22 cellular contexts compared by ENCODE assay signal in the genomic region with DNA sequence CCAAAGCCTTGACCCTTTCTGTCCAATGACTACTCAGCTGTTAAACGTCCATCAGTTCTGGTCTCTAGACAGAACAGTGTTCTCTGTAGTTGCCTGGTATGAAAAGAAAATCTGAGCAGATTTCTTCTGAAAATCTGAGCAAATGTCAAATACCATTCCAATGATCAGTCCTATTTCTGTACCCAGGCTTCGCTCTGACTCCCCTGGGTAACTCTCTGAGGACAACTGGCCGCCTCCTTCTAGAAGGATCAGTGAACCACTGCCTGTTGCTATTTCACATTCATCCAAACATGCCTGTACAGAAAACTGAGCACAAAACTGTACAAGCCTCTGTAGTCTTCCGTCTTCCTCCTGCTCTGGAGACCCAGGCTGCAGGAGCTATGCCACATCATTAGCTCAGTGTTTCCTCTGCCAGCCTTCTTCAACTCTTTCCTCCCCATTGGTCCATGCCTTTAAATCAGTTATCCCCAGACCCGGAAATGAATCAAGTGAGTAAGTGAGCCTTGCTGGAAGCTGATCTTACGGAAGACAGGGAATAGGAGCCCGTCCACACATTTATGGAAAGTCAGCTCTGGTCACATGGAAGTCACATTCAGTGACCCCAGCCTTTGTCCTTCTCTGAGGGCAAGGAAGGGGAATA.
DNase-seq lines count a peak whose midpoint lies in the region; ATAC-seq and TF ChIP-seq lines count a peak whose summit lies in the region.
"Had no signal": no experiment of that assay in that cellular context is flagged by ENCODE, and none has a peak within 500 bp of the region (broad histone marks: within the 10 kb centered on the region; RNA-seq: fewer than 3 reads in every experiment).

No MANE protein-coding gene starts in this region.

- H3K27ac ChIP-seq in thoracic aorta: peak overlapping the region; percentile 72 to 77
- H3K27ac ChIP-seq: BLaER1 treated with 17β-estradiol and CSF1 and Interleukin-3, amounts not matched to agents 10 nM and 100 nM; SK-N-MC; suprapubic skin had no signal

- H3K36me3 ChIP-seq in thoracic aorta: peaks cover 23% of the 10 kb centered on the region
- H3K36me3 ChIP-seq: BLaER1 treated with 17β-estradiol and CSF1 and Interleukin-3, amounts not matched to agents 10 nM and 100 nM had no signal

- ATAC-seq in thoracic aorta (ENCODE audit: insufficient number of reproducible peaks, low FRiP score, low read depth): peak; percentile 23
- ATAC-seq in GM21423 (IDR thresholded peaks at IDR 0.05; ENCODE audit: unreplicated experiment): no peak
- ATAC-seq: Panc1 had no signal

- no peak for TF ChIP-seq CTCF in thoracic aorta (IDR thresholded peaks at IDR 0.05)

- H3K4me1 ChIP-seq in thoracic aorta (ENCODE audit: control insufficient read depth in 1 of 2, low read depth in 2 of 2): peaks cover 11 to 61% of the 10 kb centered on the region in 2 donors
- H3K4me1 ChIP-seq: suprapubic skin had no signal

- DNase-seq in HT1080 (ENCODE audit: low read depth) (peak; percentile 24), dedifferentiated amniotic fluid mesenchymal stem cell (ENCODE audit: extremely low spot score) (peak; percentile 31), myocyte (ENCODE audit: low read depth) (peak; percentile 67), thoracic aorta (ENCODE audit: low spot score) (no peak), DMS114 treated with DMSO at 0.1 percent for 48 hours (lab: John Stamatoyannopoulos, UW; ENCODE audit: unreplicated experiment) (no peak), HPDE6-E6E7 (ENCODE audit: extremely low spot score) (no peak), D341Med (ENCODE audit: low spot score) (no peak)
- DNase-seq: activated CD4-positive, alpha-beta T cell treated with anti-CD3 and anti-CD28 coated beads for 1 hour; activated effector memory CD4-positive, alpha-beta T cell treated with Interleukin-2 at 50 U/mL for 16 hours; H7; KBM-7; left cardiac atrium; NCI-H1092; NCI-H2171 treated with DMSO at 0.1 percent for 48 hours; NCI-H82; stimulated activated CD4-positive, alpha-beta T cell treated with anti-CD3 and anti-CD28 coated beads, Interleukin-4, amount 100 ng/mL, for 1 hour; T-helper 9 cell had no signal

- H3K4me3 ChIP-seq in thoracic aorta: peak overlapping the region; percentile 22
- H3K4me3 ChIP-seq: BLaER1 treated with 17β-estradiol and CSF1 and Interleukin-3, amounts not matched to agents 10 nM and 100 nM; SK-N-MC; suprapubic skin had no signal

- no peaks in the 10 kb centered on the region for H3K27me3 ChIP-seq in thoracic aorta (replicated peaks; ENCODE audit: insufficient read depth)
- H3K27me3 ChIP-seq: BLaER1 treated with 17β-estradiol and CSF1 and Interleukin-3, amounts not matched to agents 10 nM and 100 nM; suprapubic skin had no signal

- H3K9me3 ChIP-seq in thoracic aorta: no peaks in the 10 kb centered on the region
- H3K9me3 ChIP-seq: BLaER1 treated with 17β-estradiol and CSF1 and Interleukin-3, amounts not matched to agents 10 nM and 100 nM; suprapubic skin had no signal

Comparison
In these comparisons a context has a peak if more than half of its experiments do, and no peak if none do; other contexts are left out.
1. DNase-seq: peak in HT1080 (single experiment), dedifferentiated amniotic fluid mesenchymal stem cell (single experiment) and myocyte (single experiment); none in thoracic aorta (single experiment), DMS114 treated with DMSO at 0.1 percent for 48 hours (single experiment), HPDE6-E6E7 (single experiment) and D341Med (single experiment).